ENCODE assay signal across 8 cellular contexts in genomic region chr11:31509017-31509411, GRCh38. TPM values are rescaled to one million over a fixed set of nuclear protein-coding genes. Genes with fewer than 3 reads are reported as not detected.
A peak's percentile ranks its signal among the peaks of the same experiment; 100 is the strongest.
DNase-seq lines count a peak whose midpoint lies in the region; ATAC-seq and TF ChIP-seq lines count a peak whose summit lies in the region.

No MANE protein-coding gene starts in this region.

- no peak for DNase-seq in activated naive CD4-positive, alpha-beta T cell treated with anti-CD3 and anti-CD28 coated beads, Interleukin-2, amount 10 ng/mL, durations not matched to agents 7 days and 5 days
- DNase-seq in activated naive CD4-positive, alpha-beta T cell (lab: John Stamatoyannopoulos, UW) = no peak
- DNase-seq in fibroblast of the aortic adventitia (ENCODE audit: low read depth) = no peak
- no peak for DNase-seq in progenitor cell of endocrine pancreas (ENCODE audit: low spot score, unreplicated experiment)
- no peak for DNase-seq in mucosa of gallbladder (ENCODE audit: low spot score)
- DNase-seq in 8988T = no peak

- TF ChIP-seq CTCF in fibroblast of the aortic adventitia (IDR thresholded peaks at IDR 0.05; ENCODE audit: insufficient read depth, low read length) = no peak
- TF ChIP-seq CTCF in progenitor cell of endocrine pancreas (IDR thresholded peaks at IDR 0.05; ENCODE audit: unreplicated experiment) = no peak

- ATAC-seq in HG02840 (IDR thresholded peaks at IDR 0.05; ENCODE audit: low FRiP score, unreplicated experiment) = peak; percentile 1
- peak; percentile 22 for ATAC-seq in SK-N-SH treated with all-trans-retinoic acid at 6 μM for 48 hours

- peaks cover 9% of the 10 kb centered on the region for H3K36me3 Mint-ChIP-seq in activated naive CD4-positive, alpha-beta T cell treated with anti-CD3 and anti-CD28 coated beads, Interleukin-2, amount 10 ng/mL, durations not matched to agents 7 days and 5 days
- H3K36me3 Mint-ChIP-seq in progenitor cell of endocrine pancreas (ENCODE audit: insufficient read depth) = peaks cover 7% of the 10 kb centered on the region

- peak overlapping the region; percentile 89 for H3K27ac Mint-ChIP-seq in activated naive CD4-positive, alpha-beta T cell treated with anti-CD3 and anti-CD28 coated beads, Interleukin-2, amount 10 ng/mL, durations not matched to agents 7 days and 5 days
- peak overlapping the region; percentile 99 for H3K27ac Mint-ChIP-seq in progenitor cell of endocrine pancreas

- H3K9me3 Mint-ChIP-seq in activated naive CD4-positive, alpha-beta T cell treated with anti-CD3 and anti-CD28 coated beads, Interleukin-2, amount 10 ng/mL, durations not matched to agents 7 days and 5 days = no peaks in the 10 kb centered on the region
- H3K9me3 Mint-ChIP-seq in progenitor cell of endocrine pancreas (ENCODE audit: low read depth) = no peaks in the 10 kb centered on the region

- H3K4me3 ChIP-seq in fibroblast of the aortic adventitia (ENCODE audit: low read depth, low read length) = peak overlapping the region; percentile 99

- peaks cover 31% of the 10 kb centered on the region for H3K4me1 Mint-ChIP-seq in activated naive CD4-positive, alpha-beta T cell treated with anti-CD3 and anti-CD28 coated beads, Interleukin-2, amount 10 ng/mL, durations not matched to agents 7 days and 5 days
- H3K4me1 Mint-ChIP-seq in progenitor cell of endocrine pancreas (ENCODE audit: low read depth) = peaks cover 22% of the 10 kb centered on the region

- CTCF ChIA-PET in activated naive CD4-positive, alpha-beta T cell treated with anti-CD3 and anti-CD28 coated beads, Interleukin-2, amount 10 ng/mL, durations not matched to agents 7 days and 5 days (lab: Charles Lee) = no interaction called here

- H3K27me3 Mint-ChIP-seq in activated naive CD4-positive, alpha-beta T cell treated with anti-CD3 and anti-CD28 coated beads, Interleukin-2, amount 10 ng/mL, durations not matched to agents 7 days and 5 days = no peaks in the 10 kb centered on the region
- H3K27me3 Mint-ChIP-seq in progenitor cell of endocrine pancreas = no peaks in the 10 kb centered on the region

- peak overlapping the region; percentile 92 for H3K4me3 Mint-ChIP-seq in activated naive CD4-positive, alpha-beta T cell treated with anti-CD3 and anti-CD28 coated beads, Interleukin-2, amount 10 ng/mL, durations not matched to agents 7 days and 5 days
- peak overlapping the region; percentile 89 for H3K4me3 Mint-ChIP-seq in progenitor cell of endocrine pancreas (ENCODE audit: low read depth)

TF ChIP-seq in SK-N-SH treated with all-trans-retinoic acid at 6 μM for 48 hours, 23 proteins besides CTCF, POLR2A, EP300 and RAD21:
- TF ChIP-seq ZNF565 (CRISPR knock-in tag; conservative IDR thresholded peaks at IDR 0.05; ENCODE audit: low read depth) = no peak
- TF ChIP-seq BACH2 (CRISPR knock-in tag; IDR thresholded peaks at IDR 0.05; ENCODE audit: borderline replicate concordance) = no peak
- TF ChIP-seq PPARA (CRISPR knock-in tag; IDR thresholded peaks at IDR 0.05; ENCODE audit: borderline replicate concordance) = no peak
- no peak for TF ChIP-seq PATZ1 (CRISPR knock-in tag; IDR thresholded peaks at IDR 0.05; ENCODE audit: borderline replicate concordance)
- no peak for TF ChIP-seq ZNF8 (CRISPR knock-in tag; IDR thresholded peaks at IDR 0.05)
- TF ChIP-seq ISL1 (CRISPR knock-in tag; IDR thresholded peaks at IDR 0.05) = no peak
- no peak for TF ChIP-seq CSRNP3 (CRISPR knock-in tag; IDR thresholded peaks at IDR 0.05)

RNA-seq across cellular contexts. Expression of gene IMMP1L, which starts 0.4 kb away (rescaled TPM):
- total RNA-seq in fibroblast of the aortic adventitia (ENCODE audit: low replicate concordance) (11.4 and 13.5 TPM in 2 replicates), progenitor cell of endocrine pancreas (48.5 and 56.7 TPM in 2 replicates), mucosa of gallbladder (18.8 TPM)

RNA-seq across cellular contexts. Expression of gene ELP4, which starts 0.6 kb away (rescaled TPM):
- total RNA-seq in fibroblast of the aortic adventitia (ENCODE audit: low replicate concordance) = 4.3 and 23.0 TPM in 2 replicates
- 21.5 and 23.4 TPM in 2 replicates for total RNA-seq in progenitor cell of endocrine pancreas
- 14.4 TPM for total RNA-seq in mucosa of gallbladder
